Comparison of ENCODE assay signal across 6 cellular contexts in genomic region chr11:57476223-57476882, GRCh38. TPM values are rescaled to one million over a fixed set of nuclear protein-coding genes. Genes with fewer than 3 reads are reported as not detected.
A peak's percentile ranks its signal among the peaks of the same experiment; 100 is the strongest.
DNase-seq lines count a peak whose midpoint lies in the region; ATAC-seq and TF ChIP-seq lines count a peak whose summit lies in the region.

No MANE protein-coding gene starts in this region.

- peak overlapping the region; percentile 65 for H3K4me3 Mint-ChIP-seq in activated naive CD4-positive, alpha-beta T cell treated with anti-CD3 and anti-CD28 coated beads for 36 hours

- no peaks in the 10 kb centered on the region for H3K27me3 ChIP-seq in lung (ENCODE audit: control insufficient read depth, insufficient read depth)

- CTCF ChIA-PET in activated naive CD4-positive, alpha-beta T cell treated with anti-CD3 and anti-CD28 coated beads for 36 hours (lab: Charles Lee), result interaction anchor here (0.5 to 9.9 kb wide), 6 partner anchors 17 to 339 kb away, joined by 3 to 211 read pairs (median 8); partner anchors contain the start of gene RTN4RL2

- H3K36me3 Mint-ChIP-seq in activated naive CD4-positive, alpha-beta T cell treated with anti-CD3 and anti-CD28 coated beads for 36 hours (ENCODE audit: low read depth), result no peaks in the 10 kb centered on the region

- H3K27ac ChIP-seq in lung (ENCODE audit: low read depth in 1 of 2, low read length in 1 of 2), result peak overlapping the region in 1 of 2 donors; percentile 12

- no peak overlapping the region for H3K27ac Mint-ChIP-seq in activated naive CD4-positive, alpha-beta T cell treated with anti-CD3 and anti-CD28 coated beads for 36 hours

- peaks cover 0 to 12% of the 10 kb centered on the region in 2 donors for H3K4me1 ChIP-seq in lung (ENCODE audit: control insufficient read depth in 2 of 2, insufficient read depth in 2 of 2, low read length in 2 of 2)

- H3K4me1 Mint-ChIP-seq in activated naive CD4-positive, alpha-beta T cell treated with anti-CD3 and anti-CD28 coated beads for 36 hours (ENCODE audit: low read depth), result peaks cover 30% of the 10 kb centered on the region

- 1 to 2% methylated on average over 45 to 82 of the region's 82 CpGs for WGBS in lung, 2 donors

- no peaks in the 10 kb centered on the region for H3K9me3 ChIP-seq in lung (ENCODE audit: control insufficient read depth in 2 of 2, insufficient read depth in 1 of 2, low read length in 1 of 2)

- ATAC-seq in HG02885 (IDR thresholded peaks at IDR 0.05; ENCODE audit: poor library complexity, unreplicated experiment) (peak; percentile 43), lung (ENCODE audit: insufficient read depth, low FRiP score) (peak; percentile 64)

- H3K9me3 Mint-ChIP-seq in activated naive CD4-positive, alpha-beta T cell treated with anti-CD3 and anti-CD28 coated beads for 36 hours, result no peaks in the 10 kb centered on the region

- TF ChIP-seq CTCF in lung (IDR thresholded peaks at IDR 0.05; ENCODE audit: control extremely low read depth, extremely low read depth), result no peak

- H3K27me3 Mint-ChIP-seq in activated naive CD4-positive, alpha-beta T cell treated with anti-CD3 and anti-CD28 coated beads for 36 hours (ENCODE audit: low read depth), result peaks cover 10% of the 10 kb centered on the region

- intact Hi-C loops in activated naive CD4-positive, alpha-beta T cell treated with anti-CD3 and anti-CD28 coated beads for 36 hours (cut with micrococcal nuclease), result loop anchor here (1.0 to 5.0 kb wide), 2 partner anchors 17 to 51 kb away; no protein-coding TSS in a partner anchor

- H3K36me3 ChIP-seq in lung (ENCODE audit: control insufficient read depth in 2 of 2, insufficient read depth in 2 of 2, low read length in 2 of 2), result no peaks in the 10 kb centered on the region

- DNase-seq in ELR (ENCODE audit: low read depth) (peak; percentile 28), lung (ENCODE audit: low spot score) (no peak), NCI-H526 treated with DMSO at 0.1 percent for 48 hours (lab: John Stamatoyannopoulos, UW) (no peak), NCI-H524 treated with DMSO at 0.1 percent for 48 hours (lab: John Stamatoyannopoulos, UW) (no peak)
- DNase-seq in activated naive CD4-positive, alpha-beta T cell treated with anti-CD3 and anti-CD28 coated beads for 36 hours, result peak; percentile 21

- H3K4me3 ChIP-seq in lung, result peak overlapping the region; percentile 25

RNA-seq across cellular contexts. Expression of gene RTN4RL2, which starts 16.0 kb away (rescaled TPM):
- under 1 TPM; 0.74 to 0.99 TPM for total RNA-seq in activated naive CD4-positive, alpha-beta T cell treated with anti-CD3 and anti-CD28 coated beads for 36 hours
- total RNA-seq in lung, result 1 to 10 TPM in 1 of 2 donors, under 1 TPM in 1; 0.31 to 4.8 TPM
- polyA plus RNA-seq in lung, result 1 to 10 TPM; 1.5 to 1.8 TPM

RNA-seq across cellular contexts. Expression of gene SLC43A1, which starts 39.1 kb away (rescaled TPM):
- 10 to 100 TPM; 26.5 to 29.7 TPM for total RNA-seq in activated naive CD4-positive, alpha-beta T cell treated with anti-CD3 and anti-CD28 coated beads for 36 hours
- total RNA-seq in lung, result 10 to 100 TPM; 18.5 to 18.7 TPM
- polyA plus RNA-seq in lung, result 10 to 100 TPM; 10.3 to 14.8 TPM

RNA-seq across cellular contexts. Expression of gene SLC43A3, which starts 49.4 kb away (rescaled TPM):
- 100 to 1,000 TPM; 116 to 117 TPM for total RNA-seq in activated naive CD4-positive, alpha-beta T cell treated with anti-CD3 and anti-CD28 coated beads for 36 hours
- total RNA-seq in lung, result 100 to 1,000 TPM in 1 of 2 donors, 10 to 100 TPM in 1; 23.3 to 148 TPM
- polyA plus RNA-seq in lung, result 100 to 1,000 TPM in 1 of 2 donors, 10 to 100 TPM in 1; 61.4 to 155 TPM

RNA-seq across cellular contexts. Expression of gene TIMM10, which starts 54.2 kb away (rescaled TPM):
- 100 to 1,000 TPM; 131 to 136 TPM for total RNA-seq in activated naive CD4-positive, alpha-beta T cell treated with anti-CD3 and anti-CD28 coated beads for 36 hours
- total RNA-seq in lung, result 10 to 100 TPM; 10.4 to 46.5 TPM
- polyA plus RNA-seq in lung, result 10 to 100 TPM; 45.1 to 64.7 TPM

Comparison
In these comparisons a context has a peak if more than half of its experiments do, and no peak if none do; other contexts are left out.
1. DNase-seq: peak in ELR (single experiment) and activated naive CD4-positive, alpha-beta T cell treated with anti-CD3 and anti-CD28 coated beads for 36 hours (single experiment); none in lung (single experiment), NCI-H526 treated with DMSO at 0.1 percent for 48 hours (single experiment) and NCI-H524 treated with DMSO at 0.1 percent for 48 hours (single experiment).